Comparison of ENCODE assay signal across 25 cellular contexts in the genomic region with DNA sequence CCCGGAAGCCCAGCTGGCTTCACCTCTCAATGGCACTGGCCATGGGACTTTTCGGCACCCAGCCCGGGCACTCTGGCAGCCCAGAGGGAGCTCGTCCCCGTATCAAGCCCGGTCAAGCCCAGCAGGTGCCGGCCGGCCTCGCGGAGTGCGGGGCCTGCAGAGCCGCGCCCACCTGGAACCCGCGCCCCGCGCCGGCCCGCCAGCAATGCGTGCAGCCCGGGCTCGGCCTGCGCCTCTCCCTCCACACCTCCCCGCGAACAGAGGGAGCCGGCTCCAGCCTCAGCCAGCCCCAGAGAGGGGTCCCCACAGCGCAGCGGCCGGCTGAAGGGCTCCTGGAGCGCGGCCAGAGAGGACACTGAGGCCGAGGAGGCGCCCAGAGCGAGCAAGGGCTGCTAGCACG.
"Had no signal": no experiment of that assay in that cellular context is flagged by ENCODE, and none has a peak within 500 bp of the region (broad histone marks: within the 10 kb centered on the region; RNA-seq: fewer than 3 reads in every experiment).

No MANE protein-coding gene starts in this region.

- DNase-seq: activated effector memory CD4-positive, alpha-beta T cell treated with anti-CD3 and anti-CD28 coated beads, Interleukin-2, amount 50 U/mL, for 16 hours; activated effector memory CD4-positive, alpha-beta T cell treated with Interleukin-2 at 50 U/mL for 16 hours; activated naive CD4-positive, alpha-beta T cell; activated naive CD4-positive, alpha-beta T cell treated with anti-CD3 and anti-CD28 coated beads for 36 hours; activated naive CD4-positive, alpha-beta T cell treated with anti-CD3 and anti-CD28 coated beads, Interleukin-2, amount 10 ng/mL, durations not matched to agents 7 days and 5 days; activated naive CD4-positive, alpha-beta T cell treated with anti-CD3 and anti-CD28 coated beads, Interleukin-2, amount 50 U/mL, for 16 hours; activated naive CD4-positive, alpha-beta T cell treated with Interleukin-2 at 50 U/mL for 16 hours; activated naive CD8-positive, alpha-beta T cell treated with anti-CD3 and anti-CD28 coated beads for 36 hours; activated naive CD8-positive, alpha-beta T cell treated with anti-CD3 and anti-CD28 coated beads, Interleukin-2, amount 10 ng/mL, durations not matched to agents 7 days and 5 days; activated naive CD8-positive, alpha-beta T cell treated with anti-CD3 and anti-CD28 coated beads, Interleukin-2, amount 50 U/mL, for 24 hours; activated T-cell treated with anti-CD3 and anti-CD28 coated beads, Interleukin-2, amount 50 U/mL, for 1 hour; activated T-cell treated with anti-CD3 and anti-CD28 coated beads, Interleukin-2, amount 50 U/mL, for 24 hours; activated T-cell treated with anti-CD3 and anti-CD28 coated beads, Interleukin-2, amount 50 U/mL, for 4 hours; activated T-cell treated with anti-CD3 and anti-CD28 coated beads, Interleukin-2, amount 50 U/mL, for 48 hours; activated T-cell treated with anti-CD3 and anti-CD28 coated beads, Interleukin-2, amount 50 U/mL, for 72 hours; adrenal gland; amniotic stem cell; amygdala; anterior cingulate cortex; aorta; body of pancreas; brain microvascular endothelial cell; caudate nucleus; central memory CD4-positive, alpha-beta T cell; cerebellar nuclear complex had no signal
